Comparison of ENCODE assay signal across 9 cellular contexts in the genomic region with DNA sequence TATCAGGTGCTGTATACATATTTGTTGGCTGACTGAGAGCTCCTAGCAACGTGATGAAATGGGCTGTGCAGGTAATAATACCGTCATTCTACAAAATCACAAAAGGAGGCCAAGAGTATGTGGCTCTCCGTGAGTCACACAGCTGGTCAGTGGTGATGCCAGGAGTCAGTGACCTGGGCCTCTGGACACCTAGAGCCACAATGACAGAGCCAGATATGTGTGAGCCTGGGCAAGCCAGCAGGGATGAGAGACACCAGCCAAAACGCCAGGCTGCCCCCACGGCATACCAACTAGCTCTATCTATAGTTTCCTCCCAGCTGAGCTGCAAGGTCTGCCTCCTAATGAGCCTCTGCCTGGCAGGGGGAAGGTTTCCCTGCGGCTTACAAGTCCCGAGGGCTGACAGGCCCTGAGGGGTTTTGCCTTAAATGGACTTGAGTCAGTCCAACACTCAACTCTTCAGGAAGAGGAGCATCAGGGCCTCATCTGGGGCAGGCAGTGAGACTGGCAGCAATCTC.
DNase-seq lines count a peak whose midpoint lies in the region; ATAC-seq and TF ChIP-seq lines count a peak whose summit lies in the region.
"Had no signal": no experiment of that assay in that cellular context is flagged by ENCODE, and none has a peak within 500 bp of the region (broad histone marks: within the 10 kb centered on the region; RNA-seq: fewer than 3 reads in every experiment).

No MANE protein-coding gene starts in this region.

- in situ Hi-C loops in astrocyte of the spinal cord (cut with HindIII; ENCODE audit: low sequenced_read_pairs), result no loop called here
- in situ Hi-C loops in GM13976 (cut with MboI; ENCODE audit: low sequenced_read_pairs, unreplicated experiment), result loop anchor here (25.0 kb wide), 1 partner anchor 443 kb away; no protein-coding TSS in a partner anchor

- ATAC-seq in CD8-positive, alpha-beta T cell, result no peak
- no peak for ATAC-seq in WTC11

- no peak for DNase-seq in CD8-positive, alpha-beta T cell
- DNase-seq in Jurkat, Clone E6-1 (ENCODE audit: low read depth, low spot score), result peak; percentile 37
- DNase-seq in astrocyte of the spinal cord (ENCODE audit: low read depth, low spot score) (peak; percentile 36), medulla oblongata (ENCODE audit: extremely low spot score) (peak; percentile 25), GM13976 (ENCODE audit: low spot score) (no peak), WTC11 (ENCODE audit: low spot score) (no peak), occipital lobe (lab: John Stamatoyannopoulos, UW) (no peak), HUDEP-2 (lab: John Stamatoyannopoulos, UW; ENCODE audit: unreplicated experiment in 76 of 76) (no peak)

- no peak for TF ChIP-seq CTCF in CD8-positive, alpha-beta T cell (IDR thresholded peaks at IDR 0.05)
- TF ChIP-seq CTCF in astrocyte of the spinal cord (IDR thresholded peaks at IDR 0.05; ENCODE audit: low read depth, low read length) (no peak), GM13976 (IDR thresholded peaks at IDR 0.05; ENCODE audit: borderline replicate concordance, control extremely low read depth, extremely low read depth, insufficient read depth, missing control alignments) (no peak), WTC11 (IDR thresholded peaks at IDR 0.05) (no peak)

- H3K36me3 ChIP-seq in CD8-positive, alpha-beta T cell (ENCODE audit: insufficient read depth, low read length), result no peaks in the 10 kb centered on the region
- H3K36me3 ChIP-seq: left lung had no signal

- H3K36me3 Mint-ChIP-seq in CD8-positive, alpha-beta T cell, result no peaks in the 10 kb centered on the region
- no peaks in the 10 kb centered on the region for H3K36me3 Mint-ChIP-seq in WTC11

- CTCF ChIA-PET in CD8-positive, alpha-beta T cell (lab: Charles Lee), result interaction anchor here (1.5 to 18.2 kb wide), 5 partner anchors 10 to 456 kb away, joined by 3 to 189 read pairs (median 56); no protein-coding TSS in a partner anchor
- CTCF ChIA-PET in WTC11 (lab: Charles Lee), result interaction anchor here (1.2 to 19.6 kb wide), 8 partner anchors 9 to 249 kb away, joined by 3 to 454 read pairs (median 10); no protein-coding TSS in a partner anchor

- H3K27me3 ChIP-seq in CD8-positive, alpha-beta T cell (ENCODE audit: insufficient read depth, low read length), result no peaks in the 10 kb centered on the region
- H3K27me3 ChIP-seq: left lung had no signal

- H3K9me3 ChIP-seq in CD8-positive, alpha-beta T cell (ENCODE audit: low read length), result no peaks in the 10 kb centered on the region
- H3K9me3 ChIP-seq: left lung had no signal

- peak overlapping the region; percentile 86 for H3K27ac Mint-ChIP-seq in CD8-positive, alpha-beta T cell
- no peak overlapping the region; the same call in 1 of the 2 replicates for H3K27ac Mint-ChIP-seq in WTC11

- peak overlapping the region; percentile 50 for H3K4me3 Mint-ChIP-seq in CD8-positive, alpha-beta T cell
- no peak overlapping the region for H3K4me3 Mint-ChIP-seq in WTC11

- H3K4me1 Mint-ChIP-seq in CD8-positive, alpha-beta T cell (ENCODE audit: low read depth), result peaks cover 46% of the 10 kb centered on the region
- peaks cover 25% of the 10 kb centered on the region for H3K4me1 Mint-ChIP-seq in WTC11

- peaks cover 49% of the 10 kb centered on the region for H3K4me1 ChIP-seq in CD8-positive, alpha-beta T cell (ENCODE audit: insufficient read depth, low read length)

- H3K9me3 Mint-ChIP-seq in CD8-positive, alpha-beta T cell, result no peaks in the 10 kb centered on the region
- no peaks in the 10 kb centered on the region for H3K9me3 Mint-ChIP-seq in WTC11

- H3K4me3 ChIP-seq in CD8-positive, alpha-beta T cell (ENCODE audit: low read depth, low read length), result peak overlapping the region; percentile 0
- H3K4me3 ChIP-seq in Jurkat, Clone E6-1 (ENCODE audit: low read length), result peak overlapping the region; percentile 16
- H3K4me3 ChIP-seq in astrocyte of the spinal cord (ENCODE audit: low read depth, low read length), result no peak overlapping the region
- H3K4me3 ChIP-seq: left lung had no signal

- no peak overlapping the region for H3K27ac ChIP-seq in CD8-positive, alpha-beta T cell (ENCODE audit: low read depth, low read length)

- intact Hi-C loops in CD8-positive, alpha-beta T cell (cut with DNase I, micrococcal nuclease), result no loop called here

- POLR2A ChIA-PET in CD8-positive, alpha-beta T cell (lab: Charles Lee), result no interaction called here
- POLR2A ChIA-PET in WTC11 (lab: Charles Lee), result no interaction called here

- H3K27me3 Mint-ChIP-seq in CD8-positive, alpha-beta T cell (ENCODE audit: low read depth), result no peaks in the 10 kb centered on the region
- H3K27me3 Mint-ChIP-seq in WTC11 (ENCODE audit: low read depth), result no peaks in the 10 kb centered on the region

TF ChIP-seq in WTC11, 78 proteins besides CTCF, POLR2A, EP300 and RAD21:
- TF ChIP-seq, protein P1, sequence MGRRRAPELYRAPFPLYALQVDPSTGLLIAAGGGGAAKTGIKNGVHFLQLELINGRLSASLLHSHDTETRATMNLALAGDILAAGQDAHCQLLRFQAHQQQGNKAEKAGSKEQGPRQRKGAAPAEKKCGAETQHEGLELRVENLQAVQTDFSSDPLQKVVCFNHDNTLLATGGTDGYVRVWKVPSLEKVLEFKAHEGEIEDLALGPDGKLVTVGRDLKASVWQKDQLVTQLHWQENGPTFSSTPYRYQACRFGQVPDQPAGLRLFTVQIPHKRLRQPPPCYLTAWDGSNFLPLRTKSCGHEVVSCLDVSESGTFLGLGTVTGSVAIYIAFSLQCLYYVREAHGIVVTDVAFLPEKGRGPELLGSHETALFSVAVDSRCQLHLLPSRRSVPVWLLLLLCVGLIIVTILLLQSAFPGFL (CRISPR knock-in tag; IDR thresholded peaks at IDR 0.05; ENCODE audit: borderline replicate concordance), result no peak
- TF ChIP-seq ZNF671 (CRISPR knock-in tag; IDR thresholded peaks at IDR 0.05) (no peak), HMGA2 (CRISPR knock-in tag; IDR thresholded peaks at IDR 0.05) (no peak), SMAD3 (CRISPR knock-in tag; IDR thresholded peaks at IDR 0.05; ENCODE audit: borderline replicate concordance) (no peak)
TF ChIP-seq in WTC11: peak in this region for 0.

Comparison
In these comparisons a context has a peak if more than half of its experiments do, and no peak if none do; other contexts are left out.
1. DNase-seq: peak in Jurkat, Clone E6-1 (single experiment), astrocyte of the spinal cord (single experiment) and medulla oblongata (single experiment); none in CD8-positive, alpha-beta T cell (0 of 7), GM13976 (single experiment), WTC11 (single experiment), occipital lobe (single experiment) and HUDEP-2 (0 of 76).